ENCODE assay signal across 29 cellular contexts in genomic region chr10:44332465-44332864, GRCh38. TPM values are rescaled to one million over a fixed set of nuclear protein-coding genes. Genes with fewer than 3 reads are reported as not detected.
"Had no signal": no experiment of that assay in that cellular context is flagged by ENCODE, and none has a peak within 500 bp of the region (broad histone marks: within the 10 kb centered on the region; RNA-seq: fewer than 3 reads in every experiment).

No MANE protein-coding gene starts in this region.

- H3K4me3 Mint-ChIP-seq: naive B cell; naive thymus-derived CD8-positive, alpha-beta T cell; natural killer cell treated with Interleukin-12 subunit alpha and Interleukin-12 subunit beta and Interleukin-15 and Interleukin-18, amount 100 ng/mL, for 72 hours; nephron progenitor cell; neural crest cell; stimulated activated memory B cell treated with anti-CD40 and anti-IgM and Interleukin-4, amounts not matched to agents 10 μg/mL and 1 μg/mL and 100 μg/mL, for 72 hours; stimulated activated naive CD8-positive, alpha-beta T cell treated with anti-CD3 and anti-CD28 coated beads, Interleukin-15, amount 100 ng/mL, for 72 hours had no signal

- H3K27me3 ChIP-seq: pancreas, right lobe of liver, sigmoid colon, suprapubic skin, testis, tibial artery, transverse colon, upper lobe of left lung, uterus had no signal

- H3K27ac ChIP-seq: pancreas, prostate gland, right lobe of liver, sigmoid colon, suprapubic skin, testis, tibial artery, transverse colon, upper lobe of left lung, uterus had no signal

- H3K9me3 Mint-ChIP-seq: naive thymus-derived CD8-positive, alpha-beta T cell; natural killer cell treated with Interleukin-12 subunit alpha and Interleukin-12 subunit beta and Interleukin-15 and Interleukin-18, amount 100 ng/mL, for 72 hours; nephron progenitor cell; neural crest cell; stimulated activated memory B cell treated with anti-CD40 and anti-IgM and Interleukin-4, amounts not matched to agents 10 μg/mL and 1 μg/mL and 100 μg/mL, for 72 hours; stimulated activated naive CD8-positive, alpha-beta T cell treated with anti-CD3 and anti-CD28 coated beads, Interleukin-15, amount 100 ng/mL, for 72 hours had no signal

- H3K4me1 Mint-ChIP-seq: naive B cell; naive thymus-derived CD8-positive, alpha-beta T cell; stimulated activated memory B cell treated with anti-CD40 and anti-IgM and Interleukin-4, amounts not matched to agents 10 μg/mL and 1 μg/mL and 100 μg/mL, for 72 hours; stimulated activated naive CD8-positive, alpha-beta T cell treated with anti-CD3 and anti-CD28 coated beads, Interleukin-15, amount 100 ng/mL, for 72 hours had no signal

- H3K27me3 Mint-ChIP-seq: naive B cell; stimulated activated memory B cell treated with anti-CD40 and anti-IgM and Interleukin-4, amounts not matched to agents 10 μg/mL and 1 μg/mL and 100 μg/mL, for 72 hours had no signal

- H3K27ac Mint-ChIP-seq: naive B cell; naive thymus-derived CD8-positive, alpha-beta T cell; natural killer cell treated with Interleukin-12 subunit alpha and Interleukin-12 subunit beta and Interleukin-15 and Interleukin-18, amount 100 ng/mL, for 72 hours; nephron progenitor cell; stimulated activated memory B cell treated with anti-CD40 and anti-IgM and Interleukin-4, amounts not matched to agents 10 μg/mL and 1 μg/mL and 100 μg/mL, for 72 hours; stimulated activated naive CD8-positive, alpha-beta T cell treated with anti-CD3 and anti-CD28 coated beads, Interleukin-15, amount 100 ng/mL, for 72 hours had no signal

- H3K4me1 ChIP-seq: prostate gland, right lobe of liver, sigmoid colon, suprapubic skin, testis, tibial artery, transverse colon, upper lobe of left lung, uterus had no signal

- FAIRE-seq: pancreas, small intestine had no signal

- H3K36me3 Mint-ChIP-seq: naive B cell; naive thymus-derived CD8-positive, alpha-beta T cell; natural killer cell treated with Interleukin-12 subunit alpha and Interleukin-12 subunit beta and Interleukin-15 and Interleukin-18, amount 100 ng/mL, for 72 hours; stimulated activated memory B cell treated with anti-CD40 and anti-IgM and Interleukin-4, amounts not matched to agents 10 μg/mL and 1 μg/mL and 100 μg/mL, for 72 hours had no signal

- H3K36me3 ChIP-seq: pancreas, prostate gland, right lobe of liver, sigmoid colon, suprapubic skin, tibial artery, transverse colon, upper lobe of left lung, uterus had no signal

- H3K9me3 ChIP-seq: pancreas, prostate gland, right lobe of liver, sigmoid colon, suprapubic skin, testis, tibial artery, transverse colon, upper lobe of left lung, uterus had no signal

- ATAC-seq: naive thymus-derived CD8-positive, alpha-beta T cell; natural killer cell treated with Interleukin-12 subunit alpha and Interleukin-12 subunit beta and Interleukin-15 and Interleukin-18, amount 100 ng/mL, for 72 hours; pancreas; right cardiac atrium; right lobe of liver; stimulated activated memory B cell treated with anti-CD40 and anti-IgM and Interleukin-4, amounts not matched to agents 10 μg/mL and 1 μg/mL and 100 μg/mL, for 72 hours; stimulated activated naive CD8-positive, alpha-beta T cell treated with anti-CD3 and anti-CD28 coated beads, Interleukin-15, amount 100 ng/mL, for 72 hours; stimulated activated naive CD8-positive, alpha-beta T cell treated with anti-CD3 and anti-CD28 coated beads, Interleukin-15, Interleukin-2, amounts not matched to agents 100 U/mL and 50 U/mL, for 24 hours had no signal

- H3K4me3 ChIP-seq: pancreas, prostate gland, right lobe of liver, sigmoid colon, suprapubic skin, testis, tibial artery, transverse colon, upper lobe of left lung, uterus had no signal

- DNase-seq: naive B cell; naive thymus-derived CD8-positive, alpha-beta T cell; nephron progenitor cell; occipital lobe; retina; right cardiac atrium; right lobe of liver; sigmoid colon; small intestine; stimulated activated CD4-positive, alpha-beta T cell treated with anti-CD3 and anti-CD28 coated beads, Interleukin-15, amount 100 ng/mL, for 24 hours; stimulated activated CD4-positive, alpha-beta T cell treated with anti-CD3 and anti-CD28 coated beads, Interleukin-2, amount 100 ng/mL, for 24 hours; stimulated activated CD4-positive, alpha-beta T cell treated with anti-CD3 and anti-CD28 coated beads, Interleukin-2, amount 100 ng/mL, for 48 hours; stimulated activated CD4-positive, alpha-beta T cell treated with anti-CD3 and anti-CD28 coated beads, Interleukin-4, amount 100 ng/mL, for 24 hours; stimulated activated CD8-positive, alpha-beta memory T cell treated with anti-CD3 and anti-CD28 coated beads, Interleukin-4, amount 100 ng/mL, for 48 hours; stimulated activated naive CD4-positive, alpha-beta T cell; stimulated activated naive CD8-positive, alpha-beta T cell treated with anti-CD3 and anti-CD28 coated beads, Interleukin-15, amount 100 ng/mL, for 72 hours; stimulated activated naive CD8-positive, alpha-beta T cell treated with anti-CD3 and anti-CD28 coated beads, Interleukin-15, Interleukin-2, amounts not matched to agents 100 U/mL and 50 U/mL, for 24 hours; substantia nigra; testis; tibial artery; transverse colon; upper lobe of left lung; uterus had no signal

RNA-seq across cellular contexts. Expression of gene CXCL12, which starts 52.4 kb away (rescaled TPM):
- total RNA-seq: naive thymus-derived CD8-positive, alpha-beta T cell had no signal
